In the genomic region with DNA sequence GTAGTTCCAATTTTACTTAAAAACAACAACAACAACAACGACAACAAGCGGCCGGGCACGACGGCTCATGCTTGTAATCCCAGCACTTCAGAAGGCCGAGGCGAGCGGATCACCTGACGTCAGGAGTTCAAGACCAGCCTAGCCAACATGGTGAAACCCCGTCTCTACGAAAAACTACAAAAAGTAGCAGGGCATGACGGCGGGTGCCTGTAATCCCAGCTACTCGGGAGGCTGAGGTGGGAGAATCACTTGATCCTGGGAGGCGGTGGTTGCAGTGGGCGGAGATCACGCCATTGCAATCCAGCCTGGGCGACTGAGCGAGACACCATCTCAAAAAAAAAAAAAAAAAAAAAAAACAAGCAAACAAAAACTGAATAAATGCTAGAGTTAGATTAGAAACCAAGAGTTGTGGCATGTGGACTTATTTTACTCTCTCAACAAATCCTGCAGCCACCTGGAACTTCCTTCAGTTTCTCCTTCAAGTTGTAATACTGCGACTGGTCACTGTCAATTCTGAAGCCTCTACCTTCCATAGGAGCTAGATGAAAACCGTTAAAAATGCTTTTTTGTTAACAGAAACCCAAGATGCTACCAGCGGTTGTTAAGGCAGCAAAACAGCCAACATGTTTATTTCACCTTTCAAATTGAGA, we compare ENCODE assay signal across 7 cellular contexts. TPM values are rescaled to one million over a fixed set of nuclear protein-coding genes. Genes with fewer than 3 reads are reported as not detected.
DNase-seq lines count a peak whose midpoint lies in the region; ATAC-seq and TF ChIP-seq lines count a peak whose summit lies in the region.

No MANE protein-coding gene starts in this region.

- ATAC-seq in GM21529 (IDR thresholded peaks at IDR 0.05; ENCODE audit: unreplicated experiment) (peak; percentile 33), GM21723 (IDR thresholded peaks at IDR 0.05; ENCODE audit: unreplicated experiment) (no peak), GM18907 (IDR thresholded peaks at IDR 0.05; ENCODE audit: unreplicated experiment) (no peak), GM19455 (IDR thresholded peaks at IDR 0.05; ENCODE audit: unreplicated experiment) (no peak)

- intact Hi-C loops in ovary (cut with DNase I) = loop anchor here in 1 of 4 donors (10.0 kb wide), 1 partner anchor 132 kb away; the partner anchor contains the start of gene EPG5

- no peaks in the 10 kb centered on the region for H4K20me1 ChIP-seq in fibroblast of lung (ENCODE audit: control insufficient read depth, extremely low read depth, insufficient read depth, low read length)

- H3K9ac ChIP-seq in fibroblast of lung (ENCODE audit: insufficient read depth, low read length) = no peak overlapping the region

- no peak for TF ChIP-seq EP300 in ovary (IDR thresholded peaks at IDR 0.05)

- TF ChIP-seq POLR2A in ovary (IDR thresholded peaks at IDR 0.05) = no peak

- no peak for DNase-seq in RWPE1 (ENCODE audit: low spot score)
- peak in 1 of 2 donors; percentile 20 for DNase-seq in fibroblast of lung (ENCODE audit: low read depth in 2 of 2)
- no peak for DNase-seq in ovary

- H2AFZ ChIP-seq in fibroblast of lung (ENCODE audit: low read length) = no peak overlapping the region

- peak overlapping the region; percentile 78 for H3K4me2 ChIP-seq in fibroblast of lung (ENCODE audit: extremely low read depth, insufficient read depth, low read length)

- TF ChIP-seq CTCF in RWPE1 (conservative IDR thresholded peaks at IDR 0.05; ENCODE audit: low read depth) = no peak
- no peak for TF ChIP-seq CTCF in fibroblast of lung (conservative IDR thresholded peaks at IDR 0.05 in 1 of 2, IDR thresholded peaks at IDR 0.05 in 1 of 2; ENCODE audit: low read depth in 1 of 2, low read length in 2 of 2)
- TF ChIP-seq CTCF in ovary (IDR thresholded peaks at IDR 0.05) = no peak

- H3K27ac ChIP-seq in RWPE1 (peak overlapping the region; percentile 30; the same call in 1 of the 2 replicates), fibroblast of lung (ENCODE audit: insufficient read depth, low read length) (peak overlapping the region; percentile 83), ovary (peak overlapping the region in 1 of 2 donors; percentile 71)

- peaks cover 3% of the 10 kb centered on the region for H3K4me1 ChIP-seq in fibroblast of lung (ENCODE audit: control insufficient read depth, extremely low read depth, insufficient read depth, low read length)
- H3K4me1 ChIP-seq in ovary (ENCODE audit: insufficient read depth) = peaks cover 13% of the 10 kb centered on the region

- H3K79me2 ChIP-seq in fibroblast of lung (ENCODE audit: control insufficient read depth, insufficient read depth, low read length) = peaks cover 57% of the 10 kb centered on the region

- POLR2A ChIA-PET in RWPE1 (lab: Yijun Ruan, JAX; ENCODE audit: low non-redundant PET) = interaction anchor here (0.7 kb wide), 1 partner anchor 175 kb away, joined by 12 read pairs; no protein-coding TSS in a partner anchor

- H3K36me3 ChIP-seq in fibroblast of lung (ENCODE audit: control insufficient read depth, insufficient read depth, low read length) (peaks cover 4% of the 10 kb centered on the region), ovary (no peaks in the 10 kb centered on the region)

- H3K4me3 ChIP-seq in fibroblast of lung (replicated peaks in 1 of 4; ENCODE audit: control extremely low read depth in 1 of 4, insufficient read depth in 1 of 4, low read depth in 3 of 4, low read length in 4 of 4) (peak overlapping the region; percentile 64 to 95 (median 88)), ovary (peak overlapping the region; percentile 94)

- CTCF ChIA-PET in RWPE1 (lab: Yijun Ruan, JAX) = no interaction called here

- H3K27me3 ChIP-seq in fibroblast of lung (ENCODE audit: control insufficient read depth, insufficient read depth, low read length) = no peaks in the 10 kb centered on the region
- H3K27me3 ChIP-seq in ovary = no peaks in the 10 kb centered on the region

- WGBS in ovary, 3 donors = 13 to 43% (median 14%) methylated on average over 22 of the region's 22 CpGs

- H3K9me3 ChIP-seq in fibroblast of lung (ENCODE audit: control insufficient read depth, insufficient read depth, low read depth, low read length) = no peaks in the 10 kb centered on the region
- H3K9me3 ChIP-seq in ovary = no peaks in the 10 kb centered on the region

RNA-seq across cellular contexts. Expression of gene ATP5F1A, which starts 1.3 kb away (rescaled TPM):
- total RNA-seq in fibroblast of lung (581 and 591 TPM in 2 replicates), ovary (100 to 1,000 TPM; 267 to 370 (median 294) TPM)
- polyA plus RNA-seq in fibroblast of lung (791 and 878 TPM in 2 replicates), ovary (100 to 1,000 TPM; 251 to 409 TPM)
- 452 and 531 TPM in 2 replicates for polyA plus RNA-seq in fibroblast of lung (2012)
- polyA minus RNA-seq in fibroblast of lung (ENCODE audit: low replicate concordance) = 480 and 506 TPM in 2 replicates

RNA-seq across cellular contexts. Expression of gene HAUS1, which starts 7.4 kb away (rescaled TPM):
- 25.4 and 37.0 TPM in 2 replicates for total RNA-seq in fibroblast of lung
- polyA plus RNA-seq in fibroblast of lung = 52.8 and 90.3 TPM in 2 replicates
- 27.5 and 41.6 TPM in 2 replicates for polyA plus RNA-seq in fibroblast of lung (2012)
- polyA minus RNA-seq in fibroblast of lung (ENCODE audit: low replicate concordance) = 4.0 TPM in 1 of 2 replicates, not detected in the other
- 10 to 100 TPM; 20.3 to 54.2 (median 28.1) TPM for total RNA-seq in ovary
- polyA plus RNA-seq in ovary = 10 to 100 TPM; 18.6 to 39.0 TPM

RNA-seq across cellular contexts. Expression of gene PSTPIP2, which starts 24.7 kb away (rescaled TPM):
- 8.2 and 13.4 TPM in 2 replicates for total RNA-seq in fibroblast of lung
- polyA plus RNA-seq in fibroblast of lung = 18.4 and 18.7 TPM in 2 replicates
- polyA plus RNA-seq in fibroblast of lung (2012) = 8.8 and 9.4 TPM in 2 replicates
- polyA minus RNA-seq in fibroblast of lung (ENCODE audit: low replicate concordance) = 2.0 and 4.9 TPM in 2 replicates
- total RNA-seq in ovary = 1 to 10 TPM; 4.0 to 7.2 (median 5.3) TPM
- polyA plus RNA-seq in ovary = 10 to 100 TPM in 1 of 2 donors, 1 to 10 TPM in 1; 3.0 to 22.3 TPM
